ENCODE assay signal across 13 cellular contexts in the genomic region with DNA sequence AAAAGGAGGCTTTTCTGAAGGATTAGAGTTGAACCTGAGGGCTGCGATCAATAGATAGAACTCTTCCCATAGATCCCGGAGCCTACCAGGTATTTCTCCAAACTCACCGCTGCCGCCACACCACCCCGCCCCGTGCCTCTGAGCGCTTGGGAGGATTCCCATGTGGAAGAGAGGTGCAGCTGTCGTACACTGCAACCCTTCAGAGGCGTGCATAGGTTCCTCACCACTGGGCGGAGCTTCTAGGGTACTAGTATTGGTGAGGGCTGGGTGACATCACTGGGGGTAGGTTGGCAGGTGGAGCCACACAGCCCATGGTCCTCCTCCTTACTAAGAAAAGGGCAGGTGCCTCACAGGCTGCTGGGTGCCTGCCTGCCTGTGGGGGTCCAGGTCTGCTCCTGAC.
A peak's percentile ranks its signal among the peaks of the same experiment; 100 is the strongest.
DNase-seq lines count a peak whose midpoint lies in the region; ATAC-seq, FAIRE-seq and TF ChIP-seq lines count a peak whose summit lies in the region.
"Had no signal": no experiment of that assay in that cellular context is flagged by ENCODE, and none has a peak within 500 bp of the region (broad histone marks: within the 10 kb centered on the region; RNA-seq: fewer than 3 reads in every experiment).

No MANE protein-coding gene starts in this region.

- peak; percentile 36 for FAIRE-seq in HTR-8/SVneo (lab: Jason Lieb, UNC)
- FAIRE-seq in frontal cortex (lab: Jason Lieb, UNC) = no peak

- peak overlapping the region; percentile 97 for H3K4me3 Mint-ChIP-seq in glutamatergic neuron (ENCODE audit: unreplicated experiment)
- H3K4me3 Mint-ChIP-seq: activated naive CD4-positive, alpha-beta T cell treated with anti-CD3 and anti-CD28 coated beads, Interleukin-2, amount 10 ng/mL, durations not matched to agents 7 days and 5 days; stimulated activated naive CD8-positive, alpha-beta T cell treated with anti-CD3 and anti-CD28 coated beads, Interleukin-15, amount 100 ng/mL, for 72 hours; T-cell had no signal

- peaks cover 33% of the 10 kb centered on the region for H3K9me3 Mint-ChIP-seq in glutamatergic neuron (ENCODE audit: unreplicated experiment)
- H3K9me3 Mint-ChIP-seq: activated naive CD4-positive, alpha-beta T cell treated with anti-CD3 and anti-CD28 coated beads, Interleukin-2, amount 10 ng/mL, durations not matched to agents 7 days and 5 days; stimulated activated naive CD8-positive, alpha-beta T cell treated with anti-CD3 and anti-CD28 coated beads, Interleukin-15, amount 100 ng/mL, for 72 hours; T-cell had no signal

- H3K27ac Mint-ChIP-seq in glutamatergic neuron (ENCODE audit: unreplicated experiment) = peak overlapping the region; percentile 43
- H3K27ac Mint-ChIP-seq: activated naive CD4-positive, alpha-beta T cell treated with anti-CD3 and anti-CD28 coated beads, Interleukin-2, amount 10 ng/mL, durations not matched to agents 7 days and 5 days; stimulated activated naive CD8-positive, alpha-beta T cell treated with anti-CD3 and anti-CD28 coated beads, Interleukin-15, amount 100 ng/mL, for 72 hours; T-cell had no signal

- peak; percentile 58 for DNase-seq in NCI-H2029 (lab: John Stamatoyannopoulos, UW)
- DNase-seq in NCI-H2029 treated with DMSO at 0.1 percent for 48 hours (lab: John Stamatoyannopoulos, UW) = no peak
- DNase-seq in HTR-8/SVneo (ENCODE audit: insufficient read length, low spot score) = no peak
- peak; percentile 99 for DNase-seq in NCI-H69 (lab: John Stamatoyannopoulos, UW)
- no peak for DNase-seq in glutamatergic neuron
- no peak for DNase-seq in frontal cortex (ENCODE audit: low spot score in 2 of 2)
- DNase-seq: activated naive CD4-positive, alpha-beta T cell treated with anti-CD3 and anti-CD28 coated beads, Interleukin-2, amount 10 ng/mL, durations not matched to agents 7 days and 5 days; effector CD8-positive, alpha-beta T cell; spleen; stimulated activated naive CD8-positive, alpha-beta T cell treated with anti-CD3 and anti-CD28 coated beads, Interleukin-15, amount 100 ng/mL, for 72 hours; T-cell had no signal

- peaks cover 55% of the 10 kb centered on the region for H3K4me1 Mint-ChIP-seq in glutamatergic neuron (ENCODE audit: low read depth, unreplicated experiment)

- TF ChIP-seq CTCF in glutamatergic neuron (IDR thresholded peaks at IDR 0.05; ENCODE audit: partially characterized antibody, unreplicated experiment) = no peak

- peaks cover 5% of the 10 kb centered on the region for H3K36me3 Mint-ChIP-seq in glutamatergic neuron (ENCODE audit: unreplicated experiment)
- H3K36me3 Mint-ChIP-seq: activated naive CD4-positive, alpha-beta T cell treated with anti-CD3 and anti-CD28 coated beads, Interleukin-2, amount 10 ng/mL, durations not matched to agents 7 days and 5 days; T-cell had no signal

- H3K27me3 Mint-ChIP-seq in glutamatergic neuron (ENCODE audit: unreplicated experiment) = peaks cover 25% of the 10 kb centered on the region

- ATAC-seq in HG02571 (IDR thresholded peaks at IDR 0.05; ENCODE audit: unreplicated experiment) = no peak
- ATAC-seq in HG03139 (IDR thresholded peaks at IDR 0.05; ENCODE audit: unreplicated experiment) = no peak
- ATAC-seq: stimulated activated naive CD8-positive, alpha-beta T cell treated with anti-CD3 and anti-CD28 coated beads, Interleukin-15, amount 100 ng/mL, for 72 hours; T-cell had no signal

Comparison
In these comparisons a context has a peak if more than half of its experiments do, and no peak if none do; other contexts are left out.
1. DNase-seq: peak in NCI-H2029 (single experiment) and NCI-H69 (single experiment); none in NCI-H2029 treated with DMSO at 0.1 percent for 48 hours (single experiment), HTR-8/SVneo (single experiment), glutamatergic neuron (single experiment) and frontal cortex (0 of 2).